16 cellular contexts compared by ENCODE assay signal in the genomic region with DNA sequence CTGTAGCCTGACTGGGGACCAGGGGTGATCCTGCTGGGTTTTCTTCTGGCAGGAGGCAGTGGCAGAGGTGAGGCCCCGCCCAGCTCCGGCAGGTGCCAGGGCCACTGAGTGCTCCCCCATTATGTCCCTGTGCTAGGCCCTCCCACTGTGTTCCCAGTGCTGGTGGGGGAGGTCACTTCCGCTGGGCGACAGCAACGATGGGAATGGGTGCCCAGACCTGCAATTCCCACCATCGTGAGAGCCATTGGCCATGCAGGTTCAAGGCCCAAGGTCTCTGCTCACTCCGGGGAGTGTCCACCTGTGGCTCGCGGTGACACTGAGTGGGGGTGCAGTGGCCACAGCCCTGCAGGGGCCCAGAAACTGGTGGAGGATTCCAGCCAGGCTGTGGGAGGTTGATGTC.
A peak's percentile ranks its signal among the peaks of the same experiment; 100 is the strongest.
DNase-seq lines count a peak whose midpoint lies in the region; TF ChIP-seq lines count a peak whose summit lies in the region.
"Had no signal": no experiment of that assay in that cellular context is flagged by ENCODE, and none has a peak within 500 bp of the region (broad histone marks: within the 10 kb centered on the region; RNA-seq: fewer than 3 reads in every experiment).

No MANE protein-coding gene starts in this region.

- DNase-seq in NCI-H510A treated with DMSO at 0.1 percent for 48 hours (lab: John Stamatoyannopoulos, UW), result peak; percentile 15
- DNase-seq in NCI-H510A (lab: John Stamatoyannopoulos, UW), result no peak
- DNase-seq in NCI-H1105 (lab: John Stamatoyannopoulos, UW), result peak; percentile 16
- DNase-seq in WERI-Rb-1, result no peak
- no peak for DNase-seq in NCI-H2227 treated with DMSO at 0.1 percent for 48 hours (lab: John Stamatoyannopoulos, UW)
- DNase-seq in midbrain (lab: John Stamatoyannopoulos, UW), result no peak
- DNase-seq: AML-193, DMS 273 treated with DMSO at 0.1 percent for 48 hours, GDM1, H9, MV-4-11, NCI-H2171, T-helper 17 cell had no signal

- peaks cover 24% of the 10 kb centered on the region for H3K36me3 ChIP-seq in WERI-Rb-1
- H3K36me3 ChIP-seq in skeletal muscle tissue (ENCODE audit: control insufficient read depth in 3 of 3, insufficient read depth in 3 of 3, low read length in 3 of 3), result peaks cover 24 to 34% (median 33%) of the 10 kb centered on the region in 3 donors

- no peak for TF ChIP-seq CTCF in WERI-Rb-1 (IDR thresholded peaks at IDR 0.05; ENCODE audit: low read depth, low read length)

- H3K4me1 ChIP-seq in skeletal muscle tissue (ENCODE audit: control insufficient read depth in 3 of 3, insufficient read depth in 3 of 3, low read length in 3 of 3), result peaks cover 47 to 52% (median 52%) of the 10 kb centered on the region in 3 donors

- H3K27ac ChIP-seq in WERI-Rb-1 (peak overlapping the region; percentile 91), skeletal muscle tissue (ENCODE audit: low read depth, low read length) (no peak overlapping the region)
- H3K27ac ChIP-seq: C4-2B, KMS-11 had no signal

- peak overlapping the region in 2 of 3 donors; percentile 40 for H3K9ac ChIP-seq in skeletal muscle tissue (ENCODE audit: low read depth in 1 of 3, low read length in 3 of 3)
- H3K9ac ChIP-seq: KMS-11 had no signal

- H3K9me3 ChIP-seq in WERI-Rb-1 (ENCODE audit: severe bottlenecking) (no peaks in the 10 kb centered on the region), skeletal muscle tissue (ENCODE audit: control insufficient read depth in 3 of 3, low read length in 3 of 3) (no peaks in the 10 kb centered on the region)

- H3K4me3 ChIP-seq in WERI-Rb-1 (ENCODE audit: low read depth, low read length), result no peak overlapping the region
- H3K4me3 ChIP-seq in skeletal muscle tissue (ENCODE audit: low read length in 3 of 3), result no peak overlapping the region

- H3K27me3 ChIP-seq in WERI-Rb-1 (ENCODE audit: insufficient read depth, low read depth, severe bottlenecking) (no peaks in the 10 kb centered on the region), skeletal muscle tissue (ENCODE audit: control insufficient read depth in 3 of 3, insufficient read depth in 3 of 3, low read length in 3 of 3) (no peaks in the 10 kb centered on the region)

Comparison
In these comparisons a context has a peak if more than half of its experiments do, and no peak if none do; other contexts are left out.
1. DNase-seq: peak in NCI-H510A treated with DMSO at 0.1 percent for 48 hours (single experiment) and NCI-H1105 (single experiment); none in NCI-H510A (single experiment), WERI-Rb-1 (single experiment), NCI-H2227 treated with DMSO at 0.1 percent for 48 hours (single experiment) and midbrain (single experiment).